8 cellular contexts compared by ENCODE assay signal in the genomic region with DNA sequence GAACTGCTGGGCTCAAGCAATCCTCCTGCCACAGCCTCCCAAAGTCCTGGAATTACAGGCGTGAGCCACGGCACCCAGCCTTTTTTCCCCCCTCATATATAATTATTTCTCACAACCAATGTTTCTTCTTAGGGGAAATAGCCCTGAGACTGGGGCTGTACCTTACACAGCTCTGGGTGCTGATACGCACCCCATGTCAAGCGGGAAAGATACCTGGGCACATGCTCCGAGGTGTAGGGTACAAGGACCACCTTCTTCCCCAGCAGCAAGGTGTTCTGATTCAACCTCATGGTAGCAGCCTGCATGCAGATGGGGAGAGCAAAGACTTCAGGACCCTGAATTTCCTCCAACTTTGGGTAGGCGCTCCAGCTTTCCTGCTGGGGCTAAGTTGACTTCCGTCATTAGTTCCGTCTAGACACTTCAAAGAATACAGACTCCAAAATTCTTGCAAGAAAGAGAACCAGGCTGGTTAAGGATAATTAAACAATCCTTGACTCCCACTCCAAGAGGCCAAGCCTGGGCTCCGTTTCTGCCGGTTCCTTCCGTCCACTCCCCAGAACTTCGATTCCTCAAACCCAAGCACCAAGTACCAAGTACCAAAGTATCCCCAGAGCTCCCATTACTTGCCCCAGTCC. TPM values are rescaled to one million over a fixed set of nuclear protein-coding genes. Genes with fewer than 3 reads are reported as not detected.
DNase-seq lines count a peak whose midpoint lies in the region; ATAC-seq and TF ChIP-seq lines count a peak whose summit lies in the region.

No MANE protein-coding gene starts in this region.

- no peak overlapping the region for H2BK12ac ChIP-seq in neuronal stem cell (ENCODE audit: low read length)

- no peak overlapping the region for H2BK120ac ChIP-seq in neuronal stem cell (ENCODE audit: low read depth, low read length)

- no peak overlapping the region for H3K14ac ChIP-seq in neuronal stem cell (ENCODE audit: low read length)

- peaks cover 60% of the 10 kb centered on the region for H3K4me1 ChIP-seq in CD4-positive, alpha-beta memory T cell (ENCODE audit: insufficient read depth, low read length)
- no peaks in the 10 kb centered on the region for H3K4me1 ChIP-seq in NT2/D1 (ENCODE audit: insufficient read depth, insufficient read length)
- peaks cover 5% of the 10 kb centered on the region for H3K4me1 ChIP-seq in endodermal cell (ENCODE audit: control insufficient read depth, insufficient read depth, low read length)
- H3K4me1 ChIP-seq in neuronal stem cell (ENCODE audit: control insufficient read depth in 2 of 2, insufficient read depth in 1 of 2, low read depth in 1 of 2, low read length in 2 of 2), result peaks cover 8 to 17% of the 10 kb centered on the region in 2 donors

- peak overlapping the region; percentile 77 for H2AK5ac ChIP-seq in neuronal stem cell (ENCODE audit: low read depth, low read length)

- no peaks in the 10 kb centered on the region for H3K27me3 ChIP-seq in CD4-positive, alpha-beta memory T cell (ENCODE audit: insufficient read depth, low read length)
- H3K27me3 ChIP-seq in NT2/D1 (ENCODE audit: insufficient read depth, insufficient read length) (no peaks in the 10 kb centered on the region), endodermal cell (ENCODE audit: control insufficient read depth, insufficient read depth, low read length, poor library complexity, severe bottlenecking) (no peaks in the 10 kb centered on the region), neuronal stem cell (ENCODE audit: control insufficient read depth in 3 of 3, insufficient read depth in 3 of 3, low read depth in 1 of 3, low read length in 3 of 3) (no peaks in the 10 kb centered on the region)

- peak in 1 of 5 donors; percentile 31 for DNase-seq in CD4-positive, alpha-beta memory T cell
- DNase-seq in NT2/D1 (ENCODE audit: low read depth, low spot score), result no peak
- no peak for DNase-seq in endodermal cell
- no peak for DNase-seq in neuronal stem cell (ENCODE audit: low spot score)
- DNase-seq in DMS153 treated with DMSO at 0.1 percent for 48 hours (lab: John Stamatoyannopoulos, UW; ENCODE audit: unreplicated experiment), result no peak
- DNase-seq in NCI-H2196 (lab: John Stamatoyannopoulos, UW; ENCODE audit: unreplicated experiment), result no peak
- no peak for DNase-seq in GM10248 (ENCODE audit: extremely low spot score)

- ATAC-seq in HG03196 (IDR thresholded peaks at IDR 0.05; ENCODE audit: unreplicated experiment), result no peak

- H2AFZ ChIP-seq in neuronal stem cell (ENCODE audit: low read length), result peak overlapping the region; percentile 90

- peaks cover 9% of the 10 kb centered on the region for H3K79me1 ChIP-seq in neuronal stem cell (ENCODE audit: low read depth, low read length)

- peak overlapping the region; percentile 93 to 99 (median 97) for H3K27ac Mint-ChIP-seq in CD4-positive, alpha-beta memory T cell
- peak overlapping the region; percentile 90 for H3K27ac Mint-ChIP-seq in endodermal cell

- no peak overlapping the region for H4K91ac ChIP-seq in neuronal stem cell (ENCODE audit: low read depth, low read length, poor library complexity)

- intact Hi-C loops in CD4-positive, alpha-beta memory T cell (cut with micrococcal nuclease), result loop anchor here (1.0 kb wide), 1 partner anchor 27 kb away; a partner anchor contains a TSS

- H3K4ac ChIP-seq in neuronal stem cell (ENCODE audit: low read length), result no peak overlapping the region

- H3K9me3 ChIP-seq in CD4-positive, alpha-beta memory T cell (ENCODE audit: control insufficient read depth in 1 of 2, low read length in 2 of 2), result no peaks in the 10 kb centered on the region
- H3K9me3 ChIP-seq in NT2/D1 (ENCODE audit: insufficient read depth, low read length) (no peaks in the 10 kb centered on the region), endodermal cell (ENCODE audit: control insufficient read depth, low read length) (no peaks in the 10 kb centered on the region), neuronal stem cell (replicated peaks in 1 of 2; ENCODE audit: control insufficient read depth in 2 of 2, insufficient read depth in 1 of 2, low read depth in 1 of 2, low read length in 2 of 2) (peaks cover 0 to 2% of the 10 kb centered on the region in 2 donors)

- peaks cover 14 to 47% of the 10 kb centered on the region in 2 donors for H3K36me3 Mint-ChIP-seq in CD4-positive, alpha-beta memory T cell
- H3K36me3 Mint-ChIP-seq in endodermal cell (ENCODE audit: low read depth), result peaks cover 41% of the 10 kb centered on the region

- H3K4me3 Mint-ChIP-seq in CD4-positive, alpha-beta memory T cell, result peak overlapping the region; percentile 95 to 100 (median 99)
- peak overlapping the region; percentile 87 for H3K4me3 Mint-ChIP-seq in endodermal cell

- H3K9ac ChIP-seq in NT2/D1 (ENCODE audit: insufficient read length, low read depth), result peak overlapping the region; percentile 89
- peak overlapping the region; percentile 58 for H3K9ac ChIP-seq in endodermal cell (ENCODE audit: extremely low read depth, low read length, poor library complexity, severe bottlenecking)
- H3K9ac ChIP-seq in neuronal stem cell (ENCODE audit: low read depth, low read length, poor library complexity), result peak overlapping the region; percentile 89

- no peaks in the 10 kb centered on the region for H3K9me3 Mint-ChIP-seq in CD4-positive, alpha-beta memory T cell
- H3K9me3 Mint-ChIP-seq in endodermal cell, result no peaks in the 10 kb centered on the region

- peak overlapping the region; percentile 42 for H2BK5ac ChIP-seq in neuronal stem cell (ENCODE audit: low read length)

- 41 to 48% methylated on average over 11 to 12 of the region's 12 CpGs for WGBS in endodermal cell (ENCODE audit: insufficient coverage in 1 of 2, insufficient read length in 1 of 2), 2 experiments
- no CpG with 5 or more reads among the region's 12 CpGs for WGBS in neuronal stem cell (ENCODE audit: extremely low coverage in 2 of 2, insufficient read length in 2 of 2, insufficient replicate concordance in 1 of 2), 2 donors

- H3K27me3 Mint-ChIP-seq in CD4-positive, alpha-beta memory T cell, result no peaks in the 10 kb centered on the region
- no peaks in the 10 kb centered on the region for H3K27me3 Mint-ChIP-seq in endodermal cell (ENCODE audit: insufficient read depth)

- CTCF ChIA-PET in CD4-positive, alpha-beta memory T cell (lab: Charles Lee; ENCODE audit: partially characterized antibody), result interaction anchor here (0.6 to 13.9 kb wide), 9 partner anchors 16 to 405 kb away, joined by 3 to 181 read pairs (median 109); a partner anchor contains a TSS
- CTCF ChIA-PET in GM10248 (lab: Yijun Ruan, JAX), result interaction anchor here (1.1 to 11.5 kb wide), 6 partner anchors 16 to 118 kb away, joined by 4 to 143 read pairs (median 20); a partner anchor contains a TSS

- H3K4me3 ChIP-seq in CD4-positive, alpha-beta memory T cell (ENCODE audit: low read length in 2 of 2), result peak overlapping the region; percentile 64 to 89
- H3K4me3 ChIP-seq in NT2/D1 (ENCODE audit: insufficient read length, low read depth) (peak overlapping the region; percentile 94), endodermal cell (ENCODE audit: low read length) (peak overlapping the region; percentile 95), neuronal stem cell (ENCODE audit: low read length in 2 of 2) (peak overlapping the region; percentile 92)

- peaks cover 44 to 81% (median 59%) of the 10 kb centered on the region in 4 donors for H3K4me1 Mint-ChIP-seq in CD4-positive, alpha-beta memory T cell
- H3K4me1 Mint-ChIP-seq in endodermal cell, result peaks cover 9% of the 10 kb centered on the region

- TF ChIP-seq CTCF in endodermal cell (conservative IDR thresholded peaks at IDR 0.05) (no peak), GM10248 (IDR thresholded peaks at IDR 0.05; ENCODE audit: control extremely low read depth, extremely low read depth, low read depth, missing control alignments) (no peak)

- H4K8ac ChIP-seq in neuronal stem cell (ENCODE audit: low read depth, low read length), result no peak overlapping the region

- H3K23ac ChIP-seq in neuronal stem cell (ENCODE audit: low read depth, low read length, poor library complexity), result no peak overlapping the region

- H3K18ac ChIP-seq in neuronal stem cell (ENCODE audit: low read length), result peak overlapping the region; percentile 69

- peaks cover 35% of the 10 kb centered on the region for H3K36me3 ChIP-seq in CD4-positive, alpha-beta memory T cell (ENCODE audit: insufficient read depth, low read length)
- H3K36me3 ChIP-seq in NT2/D1 (ENCODE audit: insufficient read depth, insufficient read length, low read length), result peaks cover 58% of the 10 kb centered on the region
- H3K36me3 ChIP-seq in endodermal cell (ENCODE audit: control insufficient read depth, insufficient read depth, low read length), result peaks cover 56% of the 10 kb centered on the region
- H3K36me3 ChIP-seq in neuronal stem cell (replicated peaks in 1 of 2; ENCODE audit: control insufficient read depth in 2 of 2, insufficient read depth in 2 of 2, low read length in 2 of 2), result peaks cover 34 to 54% of the 10 kb centered on the region in 2 donors

- peak overlapping the region; percentile 91 for H3K4me2 ChIP-seq in neuronal stem cell (ENCODE audit: insufficient read depth, low read length, poor library complexity, severe bottlenecking)

- H2BK15ac ChIP-seq in neuronal stem cell (ENCODE audit: low read length), result no peak overlapping the region

- POLR2A ChIA-PET in CD4-positive, alpha-beta memory T cell (lab: Charles Lee; ENCODE audit: partially characterized antibody), result interaction anchor here (0.7 to 17.0 kb wide), 9 partner anchors 8 to 495 kb away, joined by 3 to 489 read pairs (median 7); a partner anchor contains a TSS
- POLR2A ChIA-PET in GM10248 (lab: Yijun Ruan, JAX), result no interaction called here

- peak overlapping the region; percentile 77 for H3K27ac ChIP-seq in CD4-positive, alpha-beta memory T cell (ENCODE audit: low read depth, low read length)
- peak overlapping the region; percentile 50 for H3K27ac ChIP-seq in endodermal cell (ENCODE audit: low read depth, low read length)
- H3K27ac ChIP-seq in neuronal stem cell (replicated peaks; ENCODE audit: low read length), result peak overlapping the region; percentile 85

RNA-seq across cellular contexts. Expression of a gene that starts 0.6 kb away (rescaled TPM):
- 10 to 100 TPM; 60.0 to 70.3 TPM for total RNA-seq in CD4-positive, alpha-beta memory T cell
- polyA plus RNA-seq in CD4-positive, alpha-beta memory T cell, result 10 to 100 TPM; 11.9 to 19.1 TPM
- total RNA-seq in endodermal cell, result 10 to 100 TPM; 58.3 to 77.3 TPM
- 52.6 TPM for polyA plus RNA-seq in endodermal cell (2013, experiment 1 of 2)
- 39.7 TPM for polyA plus RNA-seq in endodermal cell (2013, experiment 2 of 2)
- polyA plus RNA-seq in neuronal stem cell (2013, experiment 1 of 2), result 38.7 TPM
- polyA plus RNA-seq in neuronal stem cell (2013, experiment 2 of 2), result 39.5 TPM

RNA-seq across cellular contexts. Expression of a gene that starts 27.1 kb away (rescaled TPM):
- 100 to 1,000 TPM; 202 to 209 TPM for total RNA-seq in CD4-positive, alpha-beta memory T cell
- 100 to 1,000 TPM; 324 to 448 TPM for polyA plus RNA-seq in CD4-positive, alpha-beta memory T cell
- 100 to 1,000 TPM; 116 to 138 TPM for total RNA-seq in endodermal cell
- 82.4 TPM for polyA plus RNA-seq in endodermal cell (2013, experiment 1 of 2)
- 82.8 TPM for polyA plus RNA-seq in endodermal cell (2013, experiment 2 of 2)
- 67.4 TPM for polyA plus RNA-seq in neuronal stem cell (2013, experiment 1 of 2)
- 67.1 TPM for polyA plus RNA-seq in neuronal stem cell (2013, experiment 2 of 2)

RNA-seq across cellular contexts. Expression of a gene that starts 38.5 kb away (rescaled TPM):
- total RNA-seq in CD4-positive, alpha-beta memory T cell, result 10 to 100 TPM; 23.2 to 25.9 TPM
- 10 to 100 TPM; 47.8 to 52.3 TPM for polyA plus RNA-seq in CD4-positive, alpha-beta memory T cell
- total RNA-seq in endodermal cell, result 1 to 10 TPM; 6.8 to 8.4 TPM
- 1.8 TPM for polyA plus RNA-seq in endodermal cell (2013, experiment 1 of 2)
- 2.0 TPM for polyA plus RNA-seq in endodermal cell (2013, experiment 2 of 2)
- 1.6 TPM for polyA plus RNA-seq in neuronal stem cell (2013, experiment 1 of 2)
- polyA plus RNA-seq in neuronal stem cell (2013, experiment 2 of 2), result 1.4 TPM
